Comparison of ENCODE assay signal across 11 cellular contexts in the genomic region with DNA sequence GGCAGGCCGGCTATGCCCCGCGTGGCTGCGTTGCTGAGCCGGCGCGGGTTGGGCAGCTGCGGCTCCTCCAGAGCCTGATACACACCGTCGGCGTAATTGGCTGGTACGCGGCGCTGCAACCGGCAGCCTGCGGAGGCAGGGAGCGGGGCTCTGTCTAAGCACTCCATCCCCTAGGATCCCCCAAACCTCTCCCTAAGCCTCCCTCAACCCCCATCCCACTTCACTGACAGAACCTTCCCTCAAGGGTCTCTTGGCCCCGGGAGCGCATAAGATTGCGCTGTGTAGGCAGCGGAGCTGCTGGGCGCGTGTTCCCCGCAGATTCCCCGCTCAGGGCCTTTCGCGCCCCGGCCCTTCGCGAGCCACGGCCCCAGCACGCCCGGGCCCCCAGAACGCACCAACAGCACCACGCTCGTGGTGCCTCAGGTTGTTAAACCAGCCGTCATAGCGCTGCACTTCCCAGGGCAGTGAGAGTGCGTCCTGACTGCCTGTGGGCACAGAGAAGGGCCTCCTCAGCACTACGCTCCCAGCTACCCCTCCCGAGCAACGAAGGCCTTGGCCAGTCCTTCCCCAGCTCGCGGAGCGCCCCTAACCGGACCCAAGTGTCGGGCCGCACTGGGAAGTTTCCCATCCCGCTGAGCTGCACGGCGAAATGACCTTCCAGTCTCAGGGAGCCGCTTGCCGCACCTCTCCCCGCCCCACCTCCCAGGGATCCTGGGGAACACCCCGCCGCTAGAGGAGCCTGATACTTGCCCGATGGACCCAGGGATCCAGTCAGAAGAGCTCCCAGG. TPM values are rescaled to one million over a fixed set of nuclear protein-coding genes. Genes with fewer than 3 reads are reported as not detected.
DNase-seq lines count a peak whose midpoint lies in the region; ATAC-seq and TF ChIP-seq lines count a peak whose summit lies in the region.
"Had no signal": no experiment of that assay in that cellular context is flagged by ENCODE, and none has a peak within 500 bp of the region (broad histone marks: within the 10 kb centered on the region; RNA-seq: fewer than 3 reads in every experiment).

No MANE protein-coding gene starts in this region.

- no TSS peak for BruUV-seq in Panc1 (replicated peaks; lab: Mats Ljungman, UMichigan)

- H3K9me3 Mint-ChIP-seq in immature natural killer cell, result peaks cover 0 to 1% (median 0%) of the 10 kb centered on the region in 6 donors

- no peaks in the 10 kb centered on the region for H3K9me3 ChIP-seq in Panc1 (ENCODE audit: control insufficient read depth, insufficient read depth, low read depth, low read length)
- H3K9me3 ChIP-seq in Karpas-422 (ENCODE audit: low read length), result no peaks in the 10 kb centered on the region

- no peak for TF ChIP-seq CTCF in Panc1 (IDR thresholded peaks at IDR 0.05)

- peaks cover 14% of the 10 kb centered on the region for H3K4me1 ChIP-seq in Panc1 (ENCODE audit: control insufficient read depth, insufficient read depth, low read length)
- peaks cover 9% of the 10 kb centered on the region for H3K4me1 ChIP-seq in Karpas-422 (ENCODE audit: low read length)

- H3K27ac ChIP-seq in Panc1 (ENCODE audit: low read length), result no peak overlapping the region
- H3K27ac ChIP-seq in Karpas-422 (ENCODE audit: low read length), result no peak overlapping the region

- CTCF ChIA-PET in Panc1 (lab: Charles Lee), result interaction anchor here (0.6 kb wide), 1 partner anchor 275 kb away, joined by 3 read pairs; no protein-coding TSS in a partner anchor

- no peak overlapping the region for H3K4me3 Mint-ChIP-seq in immature natural killer cell

- ATAC-seq in Panc1 (peak; percentile 72), esophagus mucosa (peak; percentile 24)

- no peaks in the 10 kb centered on the region for H3K36me3 Mint-ChIP-seq in immature natural killer cell

- intact Hi-C loops in Panc1 (cut with micrococcal nuclease; ENCODE audit: unreplicated experiment), result no loop called here
- intact Hi-C loops in posterior vena cava (cut with DNase I), result no loop called here

- H3K27me3 Mint-ChIP-seq in immature natural killer cell (ENCODE audit: low read depth in 3 of 3), result peaks cover 24 to 37% (median 34%) of the 10 kb centered on the region in 3 donors

- no peaks in the 10 kb centered on the region for H3K36me3 ChIP-seq in Panc1 (ENCODE audit: control insufficient read depth, insufficient read depth, low read length)
- H3K36me3 ChIP-seq in Karpas-422 (ENCODE audit: insufficient read depth, low read length), result no peaks in the 10 kb centered on the region

- H4K20me1 ChIP-seq in Karpas-422 (ENCODE audit: insufficient read depth, low read depth, low read length), result no peaks in the 10 kb centered on the region

- no peak overlapping the region for H3K4me2 ChIP-seq in Karpas-422 (ENCODE audit: low read depth, low read length, poor library complexity, severe bottlenecking)

- no peaks in the 10 kb centered on the region for H3K79me2 ChIP-seq in Karpas-422 (ENCODE audit: low read length)

- peak in 2 of 3 experiments; percentile 25 to 43 for DNase-seq in NCI-H1417 (lab: John Stamatoyannopoulos, UW)
- no peak for DNase-seq in NCI-H1417 treated with DMSO at 0.1 percent for 48 hours (lab: John Stamatoyannopoulos, UW)
- no peak for DNase-seq in Panc1 (ENCODE audit: low read depth, low spot score)
- peak; percentile 66 for DNase-seq in posterior vena cava (ENCODE audit: low spot score)
- DNase-seq in immature natural killer cell, result no peak
- no peak for DNase-seq in Karpas-422
- no peak for DNase-seq in amniotic stem cell (lab: John Stamatoyannopoulos, UW)
- DNase-seq: central memory CD4-positive, alpha-beta T cell; MV-4-11 had no signal

- H3K9ac ChIP-seq in Karpas-422 (ENCODE audit: low read length), result no peak overlapping the region

- no peaks in the 10 kb centered on the region for H3K9me2 ChIP-seq in Karpas-422 (replicated peaks; ENCODE audit: insufficient read depth, low read length)

- peaks cover 8 to 11% of the 10 kb centered on the region in 2 donors for H3K4me1 Mint-ChIP-seq in immature natural killer cell

- H3K27ac Mint-ChIP-seq in immature natural killer cell, result no peak overlapping the region

- peak overlapping the region; percentile 24 to 31 for H3K4me3 ChIP-seq in Panc1 (ENCODE audit: low read depth in 2 of 2, low read length in 2 of 2)
- H3K4me3 ChIP-seq in Karpas-422 (ENCODE audit: low read length), result no peak overlapping the region

- H2AFZ ChIP-seq in Karpas-422 (ENCODE audit: low read length), result no peak overlapping the region

- POLR2A ChIA-PET in Panc1 (lab: Charles Lee), result no interaction called here

- in situ Hi-C loops in Panc1 (cut with HindIII; ENCODE audit: low pct_unique_long_range_greater_than_20kb, low sequenced_read_pairs), result no loop called here

- peaks cover 21% of the 10 kb centered on the region for H3K27me3 ChIP-seq in Panc1 (ENCODE audit: control insufficient read depth, insufficient read depth, low read length)
- no peaks in the 10 kb centered on the region for H3K27me3 ChIP-seq in Karpas-422 (ENCODE audit: low read length)

RNA-seq across cellular contexts. Expression of a gene that starts 1.2 kb away (rescaled TPM):
- total RNA-seq in Panc1 (2021; ENCODE audit: unreplicated experiment), result 0.08 TPM
- 0.06 TPM for polyA plus RNA-seq in Panc1 (2012; ENCODE audit: insufficient read length)
- 29.3 TPM for total RNA-seq in esophagus mucosa
- total RNA-seq in posterior vena cava, result 1 to 10 TPM in 1 of 2 donors, under 1 TPM in 1; 0.57 to 2.7 TPM
- polyA plus RNA-seq in immature natural killer cell, result not detected
- 0.07 and 0.45 TPM in 2 replicates for total RNA-seq in Karpas-422 (2014; rRNA removed; shearing (Covaris generic); ENCODE audit: low replicate concordance)

RNA-seq across cellular contexts. Expression of a gene that starts 1.3 kb away (rescaled TPM):
- total RNA-seq in Panc1 (2021; ENCODE audit: unreplicated experiment) (not detected), esophagus mucosa (10.4 TPM), posterior vena cava (not detected)
- not detected for polyA plus RNA-seq in Panc1 (2012; ENCODE audit: insufficient read length)
- polyA plus RNA-seq in immature natural killer cell, result not detected
- total RNA-seq in Karpas-422 (2014; rRNA removed; shearing (Covaris generic); ENCODE audit: low replicate concordance), result not detected in 2 replicates
- total RNA-seq: liver had no signal

RNA-seq across cellular contexts. Expression of a gene that starts 16.9 kb away (rescaled TPM):
- total RNA-seq in Panc1 (2021; ENCODE audit: unreplicated experiment) (not detected), esophagus mucosa (131 TPM), posterior vena cava (1 to 10 TPM in 1 of 2 donors, under 1 TPM in 1; 0.81 to 5.3 TPM)
- polyA plus RNA-seq in Panc1 (2012; ENCODE audit: insufficient read length), result not detected
- polyA plus RNA-seq in immature natural killer cell, result not detected
- not detected in 2 replicates for total RNA-seq in Karpas-422 (2014; rRNA removed; shearing (Covaris generic); ENCODE audit: low replicate concordance)
- total RNA-seq: liver had no signal

RNA-seq across cellular contexts. Expression of a gene that starts 17.0 kb away (rescaled TPM):
- total RNA-seq in Panc1 (2021; ENCODE audit: unreplicated experiment) (0.31 TPM), esophagus mucosa (114 TPM), posterior vena cava (1 to 10 TPM in 1 of 2 donors, under 1 TPM in 1; 0.62 to 4.4 TPM)
- polyA plus RNA-seq in Panc1 (2012; ENCODE audit: insufficient read length), result 1.4 TPM
- 1 to 10 TPM in 1 of 3 donors, under 1 TPM in 2; 0.32 to 3.4 (median 0.43) TPM for polyA plus RNA-seq in immature natural killer cell
- total RNA-seq in Karpas-422 (2014; rRNA removed; shearing (Covaris generic); ENCODE audit: low replicate concordance), result not detected in 2 replicates

Comparison
In these comparisons a context has a peak if more than half of its experiments do, and no peak if none do; other contexts are left out.
1. DNase-seq: peak in NCI-H1417 (2 of 3) and posterior vena cava (single experiment); none in NCI-H1417 treated with DMSO at 0.1 percent for 48 hours (single experiment), Panc1 (single experiment), immature natural killer cell (0 of 3), Karpas-422 (single experiment) and amniotic stem cell (single experiment).
2. RNA of a gene that starts 1.3 kb away (total RNA-seq): 10.4 TPM in esophagus mucosa (single experiment); not detected in posterior vena cava, not detected in Panc1 (single experiment) and not detected in Karpas-422; every median in the first group is over 10 times any median in the second.
3. RNA of a gene that starts 16.9 kb away (total RNA-seq): 131 TPM in esophagus mucosa (single experiment); 0.81 to 5.3 TPM in posterior vena cava, not detected in Panc1 (single experiment) and not detected in Karpas-422; every median in the first group is over 10 times any median in the second.